ENCODE assay signal across 28 cellular contexts in genomic region chr2:65297544-65297943, GRCh38.
"Had no signal": no experiment of that assay in that cellular context is flagged by ENCODE, and none has a peak within 500 bp of the region (broad histone marks: within the 10 kb centered on the region; RNA-seq: fewer than 3 reads in every experiment).

No MANE protein-coding gene starts in this region.

- H3K36me3 ChIP-seq: colonic mucosa, esophagus muscularis mucosa, esophagus squamous epithelium, gastrocnemius medialis, gastroesophageal sphincter, heart left ventricle had no signal

- H3K27ac Mint-ChIP-seq: dendritic cell treated with granulocyte-macrophage colony-stimulating factor and Interleukin-4, amounts not matched to agents 40 ng/mL and 50 ng/mL, for 4 days; effector memory CD8-positive, alpha-beta T cell; endodermal cell had no signal

- H3K4me3 Mint-ChIP-seq: dendritic cell treated with granulocyte-macrophage colony-stimulating factor and Interleukin-4, amounts not matched to agents 40 ng/mL and 50 ng/mL, for 4 days; effector memory CD8-positive, alpha-beta T cell; endodermal cell had no signal

- H3K27ac ChIP-seq: colonic mucosa, coronary artery, epithelial cell of prostate, esophagus muscularis mucosa, esophagus squamous epithelium, foreskin keratinocyte, gastrocnemius medialis, gastroesophageal sphincter, heart left ventricle had no signal

- H3K9me3 ChIP-seq: colonic mucosa, esophagus muscularis mucosa, esophagus squamous epithelium, gastrocnemius medialis, gastroesophageal sphincter, heart left ventricle had no signal

- FAIRE-seq: colon, endometrium, endothelial cell of umbilical vein, frontal cortex had no signal

- H3K9me3 Mint-ChIP-seq: dendritic cell treated with granulocyte-macrophage colony-stimulating factor and Interleukin-4, amounts not matched to agents 40 ng/mL and 50 ng/mL, for 4 days; effector memory CD8-positive, alpha-beta T cell; endodermal cell had no signal

- ATAC-seq: effector memory CD8-positive, alpha-beta T cell; esophagus mucosa; foreskin keratinocyte; gastrocnemius medialis; gastroesophageal sphincter; heart left ventricle had no signal

- H3K4me1 ChIP-seq: colonic mucosa had no signal

- DNase-seq: colonic mucosa; cortex of kidney; dermis blood vessel endothelial cell; dorsolateral prefrontal cortex; effector CD4-positive, alpha-beta T cell; effector CD8-positive, alpha-beta T cell; effector memory CD4-positive, alpha-beta T cell; effector memory CD8-positive, alpha-beta T cell; endodermal cell; erythroblast; esophagus squamous epithelium; foreskin fibroblast; foreskin keratinocyte; foreskin melanocyte; gastrocnemius medialis; glutamatergic neuron; head of caudate nucleus; heart left ventricle had no signal

- H3K27me3 ChIP-seq: colonic mucosa, dorsolateral prefrontal cortex, foreskin keratinocyte, gastrocnemius medialis, gastroesophageal sphincter had no signal

- H3K4me3 ChIP-seq: colonic mucosa, coronary artery, dorsolateral prefrontal cortex, esophagus muscularis mucosa, esophagus squamous epithelium, gastrocnemius medialis, gastroesophageal sphincter, heart left ventricle had no signal
